ENCODE assay signal across 20 cellular contexts in genomic region chr17:77253611-77254051, GRCh38.
DNase-seq lines count a peak whose midpoint lies in the region; ATAC-seq and TF ChIP-seq lines count a peak whose summit lies in the region.
"Had no signal": no experiment of that assay in that cellular context is flagged by ENCODE, and none has a peak within 500 bp of the region (broad histone marks: within the 10 kb centered on the region; RNA-seq: fewer than 3 reads in every experiment).

No MANE protein-coding gene starts in this region.

- POLR2A ChIA-PET in PC-3 (lab: Charles Lee; ENCODE audit: unreplicated experiment) = no interaction called here

- H3K27me3 ChIP-seq in PC-3 (ENCODE audit: low read length) (no peaks in the 10 kb centered on the region), esophagus squamous epithelium (peaks cover 0 to 39% (median 0%) of the 10 kb centered on the region in 4 donors), osteoblast (ENCODE audit: insufficient read depth, low read length) (no peaks in the 10 kb centered on the region), brain microvascular endothelial cell (replicated peaks) (no peaks in the 10 kb centered on the region), spleen (replicated peaks in 1 of 7) (peaks cover 0 to 47% (median 0%) of the 10 kb centered on the region in 7 donors)
- H3K27me3 ChIP-seq: tibial nerve had no signal

- no TSS peak for BruUV-seq in PC-3 (replicated peaks; lab: Mats Ljungman, UMichigan)

- H3K4me3 ChIP-seq in PC-3 (ENCODE audit: low read length) (no peak overlapping the region), esophagus squamous epithelium (no peak overlapping the region), osteoblast (ENCODE audit: insufficient read depth, low read length) (no peak overlapping the region), brain microvascular endothelial cell (ENCODE audit: low read depth, low read length) (no peak overlapping the region), spleen (no peak overlapping the region)
- H3K4me3 ChIP-seq: tibial nerve had no signal

- H3K9ac ChIP-seq in PC-3 (ENCODE audit: low read length) = peak overlapping the region; percentile 66; the same call in 1 of the 2 replicates
- H3K9ac ChIP-seq: parathyroid adenoma had no signal

- intact Hi-C loops in PC-3 (cut with micrococcal nuclease) = loop anchor here (2.0 kb wide), 1 partner anchor 165 kb away; no protein-coding TSS in a partner anchor
- intact Hi-C loops in esophagus squamous epithelium (cut with DNase I) = no loop called here
- intact Hi-C loops in spleen (cut with DNase I; ENCODE audit: low total_unique reads) = no loop called here

- DNase-seq in NCI-H1694 treated with DMSO at 0.1 percent for 48 hours (lab: John Stamatoyannopoulos, UW) = peak; percentile 85
- no peak for DNase-seq in NCI-H1694 (lab: John Stamatoyannopoulos, UW)
- DNase-seq in PC-3 = no peak
- DNase-seq in esophagus squamous epithelium (lab: John Stamatoyannopoulos, UW) = no peak
- DNase-seq in osteoblast (ENCODE audit: insufficient read length, low spot score, missing footprints) = peak; percentile 38
- DNase-seq in brain microvascular endothelial cell = no peak
- DNase-seq in spleen = no peak
- DNase-seq: 8988T; anterior cingulate cortex; CD8-positive, alpha-beta T cell; Kasumi-1; kidney glomerular epithelial cell; NCI-H187; NCI-H748 treated with DMSO at 0.1 percent for 48 hours; small intestine had no signal

- TF ChIP-seq CTCF in PC-3 (conservative IDR thresholded peaks at IDR 0.05; ENCODE audit: low read depth, low read length) (no peak), esophagus squamous epithelium (IDR thresholded peaks at IDR 0.05) (peak in 1 of 6 experiments; percentile 24), osteoblast (IDR thresholded peaks at IDR 0.05; ENCODE audit: extremely low read depth, low read depth, low read length) (no peak), brain microvascular endothelial cell (IDR thresholded peaks at IDR 0.05; ENCODE audit: low read depth, low read length, missing control alignments) (no peak), spleen (IDR thresholded peaks at IDR 0.05 in 8 of 11, conservative IDR thresholded peaks at IDR 0.05 in 3 of 11) (no peak)

- whole genome bisulfite sequencing in esophagus squamous epithelium, 2 donors = 15 to 33% methylated on average over 5 to 9 of the region's 11 CpGs
- WGBS in spleen, 5 donors = 53 to 73% (median 59%) methylated on average over 6 to 11 of the region's 11 CpGs

- H3K79me2 ChIP-seq in PC-3 (ENCODE audit: low read length) = no peaks in the 10 kb centered on the region
- H3K79me2 ChIP-seq in osteoblast (ENCODE audit: insufficient read depth, low read length) = no peaks in the 10 kb centered on the region
- H3K79me2 ChIP-seq: parathyroid adenoma had no signal

- H3F3A ChIP-seq in PC-3 (ENCODE audit: low read length, unreplicated experiment) = no peaks in the 10 kb centered on the region

- CTCF ChIA-PET in PC-3 (lab: Charles Lee) = interaction anchor here (1.8 kb wide), 1 partner anchor 69 kb away, joined by 6 read pairs; no protein-coding TSS in a partner anchor

- TF ChIP-seq POLR2A in esophagus squamous epithelium (IDR thresholded peaks at IDR 0.05) = no peak
- no peak for TF ChIP-seq POLR2A in spleen (IDR thresholded peaks at IDR 0.05)

- H3K4me1 ChIP-seq in PC-3 (ENCODE audit: insufficient read depth, low read length) (peaks cover 35% of the 10 kb centered on the region), esophagus squamous epithelium (peaks cover 17 to 34% (median 31%) of the 10 kb centered on the region in 3 donors), osteoblast (ENCODE audit: insufficient read depth, low read length) (peaks cover 29% of the 10 kb centered on the region), spleen (peaks cover 0 to 22% (median 5%) of the 10 kb centered on the region in 6 donors)
- H3K4me1 ChIP-seq: parathyroid adenoma had no signal

- H3K27ac ChIP-seq in PC-3 (ENCODE audit: low read length) (peak overlapping the region; percentile 90), esophagus squamous epithelium (peak overlapping the region in 3 of 4 donors; percentile 62 to 70 (median 63)), osteoblast (ENCODE audit: low read depth, low read length) (peak overlapping the region; percentile 78), brain microvascular endothelial cell (no peak overlapping the region), spleen (peak overlapping the region in 3 of 8 donors; percentile 28 to 38 (median 32))
- H3K27ac ChIP-seq: parathyroid adenoma had no signal

- no peaks in the 10 kb centered on the region for H3K9me3 ChIP-seq in PC-3 (ENCODE audit: low read length)
- no peaks in the 10 kb centered on the region for H3K9me3 ChIP-seq in esophagus squamous epithelium
- H3K9me3 ChIP-seq in osteoblast (ENCODE audit: low read depth, low read length) = no peaks in the 10 kb centered on the region
- no peaks in the 10 kb centered on the region for H3K9me3 ChIP-seq in spleen
- H3K9me3 ChIP-seq: tibial nerve had no signal

- no peaks in the 10 kb centered on the region for H3K36me3 ChIP-seq in PC-3 (ENCODE audit: low read depth, low read length)
- H3K36me3 ChIP-seq in esophagus squamous epithelium = no peaks in the 10 kb centered on the region
- no peaks in the 10 kb centered on the region for H3K36me3 ChIP-seq in osteoblast (ENCODE audit: insufficient read depth, low read length)
- no peaks in the 10 kb centered on the region for H3K36me3 ChIP-seq in brain microvascular endothelial cell (replicated peaks)
- H3K36me3 ChIP-seq in spleen = no peaks in the 10 kb centered on the region
- H3K36me3 ChIP-seq: tibial nerve had no signal

- H3K4me2 ChIP-seq in PC-3 (ENCODE audit: low read length) (0 out of 2 replicates have a peak overlapping the region, but pooled peaks have one; percentile 58), osteoblast (ENCODE audit: insufficient read depth, low read length) (no peak overlapping the region)

- H2AFZ ChIP-seq in PC-3 (ENCODE audit: low read length) (no peak overlapping the region), osteoblast (ENCODE audit: low read length) (no peak overlapping the region)
- H2AFZ ChIP-seq: parathyroid adenoma had no signal

- H4K20me1 ChIP-seq in PC-3 (ENCODE audit: low read length) (no peaks in the 10 kb centered on the region), osteoblast (ENCODE audit: insufficient read depth, low read length) (no peaks in the 10 kb centered on the region)

- ATAC-seq in PC-3 = no peak
- no peak for ATAC-seq in HG02884 (IDR thresholded peaks at IDR 0.05; ENCODE audit: unreplicated experiment)
- ATAC-seq: CD8-positive, alpha-beta T cell; stimulated activated effector memory CD8-positive, alpha-beta T cell treated with anti-CD3 and anti-CD28 coated beads, Interleukin-12 subunit alpha, Interleukin-12 subunit beta, amount 100 ng/mL, for 72 hours; WTC11 had no signal

- in situ Hi-C loops in brain microvascular endothelial cell (cut with HindIII; ENCODE audit: low pct_ligation_motif_present, low sequenced_read_pairs) = no loop called here

- H3K9me2 ChIP-seq in PC-3 (replicated peaks; ENCODE audit: low read length) = no peaks in the 10 kb centered on the region

Comparison
In these comparisons a context has a peak if more than half of its experiments do, and no peak if none do; other contexts are left out.
1. DNase-seq: peak in NCI-H1694 treated with DMSO at 0.1 percent for 48 hours (single experiment) and osteoblast (single experiment); none in NCI-H1694 (single experiment), PC-3 (single experiment), esophagus squamous epithelium (single experiment), brain microvascular endothelial cell (single experiment) and spleen (single experiment).